In the genomic region with DNA sequence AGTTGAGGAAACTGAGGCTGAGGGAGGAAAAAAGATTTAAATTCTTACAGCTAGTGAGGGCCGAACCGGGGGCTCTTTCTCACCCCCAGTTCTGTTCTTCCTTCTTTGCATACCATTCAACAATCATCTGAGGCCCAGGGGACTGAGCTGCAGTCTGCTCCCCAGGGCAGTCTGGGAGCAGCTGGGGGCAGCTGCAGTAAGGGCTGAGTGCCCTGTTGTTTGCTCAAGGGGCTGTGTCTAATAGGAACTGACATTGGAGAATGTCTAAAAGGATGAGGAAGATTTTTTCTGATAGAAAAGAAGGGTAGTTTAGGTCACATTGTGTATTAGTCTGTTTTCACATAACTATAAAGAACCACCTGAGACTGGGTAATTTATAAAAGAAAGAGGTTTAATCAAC, we compare ENCODE assay signal across 2 cellular contexts.
TF ChIP-seq lines count a peak whose summit lies in the region.

No MANE protein-coding gene starts in this region.

TF ChIP-seq in GM23338, 12 proteins besides CTCF, POLR2A, EP300 and RAD21 (continued from another document and continues in another):
- no peak for TF ChIP-seq ZNF462 (CRISPR knock-in tag; IDR thresholded peaks at IDR 0.05)
- no peak for TF ChIP-seq CREB1 (CRISPR knock-in tag; IDR thresholded peaks at IDR 0.05; ENCODE audit: low read depth)
- no peak for TF ChIP-seq JUNB (IDR thresholded peaks at IDR 0.05; ENCODE audit: unreplicated experiment)
- no peak for TF ChIP-seq STAT1 (IDR thresholded peaks at IDR 0.05; ENCODE audit: unreplicated experiment)
- no peak for TF ChIP-seq POLR2AphosphoS5 (IDR thresholded peaks at IDR 0.05; ENCODE audit: low read depth)
- no peak for TF ChIP-seq EZH2phosphoT487 (IDR thresholded peaks at IDR 0.05; ENCODE audit: unreplicated experiment)
- no peak for TF ChIP-seq EZH2 (IDR thresholded peaks at IDR 0.05; ENCODE audit: low read depth, unreplicated experiment)
- TF ChIP-seq ETS1 (IDR thresholded peaks at IDR 0.05): no peak
- TF ChIP-seq, protein P1, sequence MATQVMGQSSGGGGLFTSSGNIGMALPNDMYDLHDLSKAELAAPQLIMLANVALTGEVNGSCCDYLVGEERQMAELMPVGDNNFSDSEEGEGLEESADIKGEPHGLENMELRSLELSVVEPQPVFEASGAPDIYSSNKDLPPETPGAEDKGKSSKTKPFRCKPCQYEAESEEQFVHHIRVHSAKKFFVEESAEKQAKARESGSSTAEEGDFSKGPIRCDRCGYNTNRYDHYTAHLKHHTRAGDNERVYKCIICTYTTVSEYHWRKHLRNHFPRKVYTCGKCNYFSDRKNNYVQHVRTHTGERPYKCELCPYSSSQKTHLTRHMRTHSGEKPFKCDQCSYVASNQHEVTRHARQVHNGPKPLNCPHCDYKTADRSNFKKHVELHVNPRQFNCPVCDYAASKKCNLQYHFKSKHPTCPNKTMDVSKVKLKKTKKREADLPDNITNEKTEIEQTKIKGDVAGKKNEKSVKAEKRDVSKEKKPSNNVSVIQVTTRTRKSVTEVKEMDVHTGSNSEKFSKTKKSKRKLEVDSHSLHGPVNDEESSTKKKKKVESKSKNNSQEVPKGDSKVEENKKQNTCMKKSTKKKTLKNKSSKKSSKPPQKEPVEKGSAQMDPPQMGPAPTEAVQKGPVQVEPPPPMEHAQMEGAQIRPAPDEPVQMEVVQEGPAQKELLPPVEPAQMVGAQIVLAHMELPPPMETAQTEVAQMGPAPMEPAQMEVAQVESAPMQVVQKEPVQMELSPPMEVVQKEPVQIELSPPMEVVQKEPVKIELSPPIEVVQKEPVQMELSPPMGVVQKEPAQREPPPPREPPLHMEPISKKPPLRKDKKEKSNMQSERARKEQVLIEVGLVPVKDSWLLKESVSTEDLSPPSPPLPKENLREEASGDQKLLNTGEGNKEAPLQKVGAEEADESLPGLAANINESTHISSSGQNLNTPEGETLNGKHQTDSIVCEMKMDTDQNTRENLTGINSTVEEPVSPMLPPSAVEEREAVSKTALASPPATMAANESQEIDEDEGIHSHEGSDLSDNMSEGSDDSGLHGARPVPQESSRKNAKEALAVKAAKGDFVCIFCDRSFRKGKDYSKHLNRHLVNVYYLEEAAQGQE (IDR thresholded peaks at IDR 0.05; ENCODE audit: unreplicated experiment): no peak
- no peak for TF ChIP-seq ZNF331 (CRISPR knock-in tag; IDR thresholded peaks at IDR 0.05; ENCODE audit: low read depth)

TF ChIP-seq in WTC11, 78 proteins besides CTCF, POLR2A, EP300 and RAD21 (continued from another document):
- TF ChIP-seq, protein P2, sequence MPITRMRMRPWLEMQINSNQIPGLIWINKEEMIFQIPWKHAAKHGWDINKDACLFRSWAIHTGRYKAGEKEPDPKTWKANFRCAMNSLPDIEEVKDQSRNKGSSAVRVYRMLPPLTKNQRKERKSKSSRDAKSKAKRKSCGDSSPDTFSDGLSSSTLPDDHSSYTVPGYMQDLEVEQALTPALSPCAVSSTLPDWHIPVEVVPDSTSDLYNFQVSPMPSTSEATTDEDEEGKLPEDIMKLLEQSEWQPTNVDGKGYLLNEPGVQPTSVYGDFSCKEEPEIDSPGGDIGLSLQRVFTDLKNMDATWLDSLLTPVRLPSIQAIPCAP (CRISPR knock-in tag; IDR thresholded peaks at IDR 0.05): no peak
- no peak for TF ChIP-seq CREM (CRISPR knock-in tag; IDR thresholded peaks at IDR 0.05)
- no peak for TF ChIP-seq USF2 (CRISPR knock-in tag; IDR thresholded peaks at IDR 0.05)
- no peak for TF ChIP-seq MAX (CRISPR knock-in tag; IDR thresholded peaks at IDR 0.05)
- no peak for TF ChIP-seq TEAD4 (CRISPR knock-in tag; IDR thresholded peaks at IDR 0.05)
- TF ChIP-seq ZNF423 (CRISPR knock-in tag; IDR thresholded peaks at IDR 0.05): no peak
- TF ChIP-seq, protein P3, sequence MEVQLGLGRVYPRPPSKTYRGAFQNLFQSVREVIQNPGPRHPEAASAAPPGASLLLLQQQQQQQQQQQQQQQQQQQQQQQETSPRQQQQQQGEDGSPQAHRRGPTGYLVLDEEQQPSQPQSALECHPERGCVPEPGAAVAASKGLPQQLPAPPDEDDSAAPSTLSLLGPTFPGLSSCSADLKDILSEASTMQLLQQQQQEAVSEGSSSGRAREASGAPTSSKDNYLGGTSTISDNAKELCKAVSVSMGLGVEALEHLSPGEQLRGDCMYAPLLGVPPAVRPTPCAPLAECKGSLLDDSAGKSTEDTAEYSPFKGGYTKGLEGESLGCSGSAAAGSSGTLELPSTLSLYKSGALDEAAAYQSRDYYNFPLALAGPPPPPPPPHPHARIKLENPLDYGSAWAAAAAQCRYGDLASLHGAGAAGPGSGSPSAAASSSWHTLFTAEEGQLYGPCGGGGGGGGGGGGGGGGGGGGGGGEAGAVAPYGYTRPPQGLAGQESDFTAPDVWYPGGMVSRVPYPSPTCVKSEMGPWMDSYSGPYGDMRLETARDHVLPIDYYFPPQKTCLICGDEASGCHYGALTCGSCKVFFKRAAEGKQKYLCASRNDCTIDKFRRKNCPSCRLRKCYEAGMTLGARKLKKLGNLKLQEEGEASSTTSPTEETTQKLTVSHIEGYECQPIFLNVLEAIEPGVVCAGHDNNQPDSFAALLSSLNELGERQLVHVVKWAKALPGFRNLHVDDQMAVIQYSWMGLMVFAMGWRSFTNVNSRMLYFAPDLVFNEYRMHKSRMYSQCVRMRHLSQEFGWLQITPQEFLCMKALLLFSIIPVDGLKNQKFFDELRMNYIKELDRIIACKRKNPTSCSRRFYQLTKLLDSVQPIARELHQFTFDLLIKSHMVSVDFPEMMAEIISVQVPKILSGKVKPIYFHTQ (CRISPR knock-in tag; IDR thresholded peaks at IDR 0.05): no peak
- TF ChIP-seq ATF1 (CRISPR knock-in tag; IDR thresholded peaks at IDR 0.05): no peak
- no peak for TF ChIP-seq ZNF121 (CRISPR knock-in tag; IDR thresholded peaks at IDR 0.05)
- no peak for TF ChIP-seq KAT7 (CRISPR knock-in tag; IDR thresholded peaks at IDR 0.05; ENCODE audit: borderline replicate concordance)
- TF ChIP-seq, protein P4, sequence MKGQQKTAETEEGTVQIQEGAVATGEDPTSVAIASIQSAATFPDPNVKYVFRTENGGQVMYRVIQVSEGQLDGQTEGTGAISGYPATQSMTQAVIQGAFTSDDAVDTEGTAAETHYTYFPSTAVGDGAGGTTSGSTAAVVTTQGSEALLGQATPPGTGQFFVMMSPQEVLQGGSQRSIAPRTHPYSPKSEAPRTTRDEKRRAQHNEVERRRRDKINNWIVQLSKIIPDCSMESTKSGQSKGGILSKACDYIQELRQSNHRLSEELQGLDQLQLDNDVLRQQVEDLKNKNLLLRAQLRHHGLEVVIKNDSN (CRISPR knock-in tag; IDR thresholded peaks at IDR 0.05): no peak
- no peak for TF ChIP-seq NR2C2 (CRISPR knock-in tag; IDR thresholded peaks at IDR 0.05)
- TF ChIP-seq, protein P5, sequence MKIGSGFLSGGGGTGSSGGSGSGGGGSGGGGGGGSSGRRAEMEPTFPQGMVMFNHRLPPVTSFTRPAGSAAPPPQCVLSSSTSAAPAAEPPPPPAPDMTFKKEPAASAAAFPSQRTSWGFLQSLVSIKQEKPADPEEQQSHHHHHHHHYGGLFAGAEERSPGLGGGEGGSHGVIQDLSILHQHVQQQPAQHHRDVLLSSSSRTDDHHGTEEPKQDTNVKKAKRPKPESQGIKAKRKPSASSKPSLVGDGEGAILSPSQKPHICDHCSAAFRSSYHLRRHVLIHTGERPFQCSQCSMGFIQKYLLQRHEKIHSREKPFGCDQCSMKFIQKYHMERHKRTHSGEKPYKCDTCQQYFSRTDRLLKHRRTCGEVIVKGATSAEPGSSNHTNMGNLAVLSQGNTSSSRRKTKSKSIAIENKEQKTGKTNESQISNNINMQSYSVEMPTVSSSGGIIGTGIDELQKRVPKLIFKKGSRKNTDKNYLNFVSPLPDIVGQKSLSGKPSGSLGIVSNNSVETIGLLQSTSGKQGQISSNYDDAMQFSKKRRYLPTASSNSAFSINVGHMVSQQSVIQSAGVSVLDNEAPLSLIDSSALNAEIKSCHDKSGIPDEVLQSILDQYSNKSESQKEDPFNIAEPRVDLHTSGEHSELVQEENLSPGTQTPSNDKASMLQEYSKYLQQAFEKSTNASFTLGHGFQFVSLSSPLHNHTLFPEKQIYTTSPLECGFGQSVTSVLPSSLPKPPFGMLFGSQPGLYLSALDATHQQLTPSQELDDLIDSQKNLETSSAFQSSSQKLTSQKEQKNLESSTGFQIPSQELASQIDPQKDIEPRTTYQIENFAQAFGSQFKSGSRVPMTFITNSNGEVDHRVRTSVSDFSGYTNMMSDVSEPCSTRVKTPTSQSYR (CRISPR knock-in tag; IDR thresholded peaks at IDR 0.05): no peak
- no peak for TF ChIP-seq ZNF219 (CRISPR knock-in tag; IDR thresholded peaks at IDR 0.05; ENCODE audit: borderline replicate concordance)
- no peak for TF ChIP-seq CBFB (CRISPR knock-in tag; IDR thresholded peaks at IDR 0.05; ENCODE audit: low read depth)
- TF ChIP-seq ETV6 (CRISPR knock-in tag; IDR thresholded peaks at IDR 0.05): no peak
- TF ChIP-seq, protein P6, sequence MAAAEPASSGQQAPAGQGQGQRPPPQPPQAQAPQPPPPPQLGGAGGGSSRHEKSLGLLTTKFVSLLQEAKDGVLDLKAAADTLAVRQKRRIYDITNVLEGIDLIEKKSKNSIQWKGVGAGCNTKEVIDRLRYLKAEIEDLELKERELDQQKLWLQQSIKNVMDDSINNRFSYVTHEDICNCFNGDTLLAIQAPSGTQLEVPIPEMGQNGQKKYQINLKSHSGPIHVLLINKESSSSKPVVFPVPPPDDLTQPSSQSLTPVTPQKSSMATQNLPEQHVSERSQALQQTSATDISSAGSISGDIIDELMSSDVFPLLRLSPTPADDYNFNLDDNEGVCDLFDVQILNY (CRISPR knock-in tag; IDR thresholded peaks at IDR 0.05): no peak
- TF ChIP-seq NR1H2 (CRISPR knock-in tag; IDR thresholded peaks at IDR 0.05): no peak
